ENCODE assay signal across 8 cellular contexts in the genomic region with DNA sequence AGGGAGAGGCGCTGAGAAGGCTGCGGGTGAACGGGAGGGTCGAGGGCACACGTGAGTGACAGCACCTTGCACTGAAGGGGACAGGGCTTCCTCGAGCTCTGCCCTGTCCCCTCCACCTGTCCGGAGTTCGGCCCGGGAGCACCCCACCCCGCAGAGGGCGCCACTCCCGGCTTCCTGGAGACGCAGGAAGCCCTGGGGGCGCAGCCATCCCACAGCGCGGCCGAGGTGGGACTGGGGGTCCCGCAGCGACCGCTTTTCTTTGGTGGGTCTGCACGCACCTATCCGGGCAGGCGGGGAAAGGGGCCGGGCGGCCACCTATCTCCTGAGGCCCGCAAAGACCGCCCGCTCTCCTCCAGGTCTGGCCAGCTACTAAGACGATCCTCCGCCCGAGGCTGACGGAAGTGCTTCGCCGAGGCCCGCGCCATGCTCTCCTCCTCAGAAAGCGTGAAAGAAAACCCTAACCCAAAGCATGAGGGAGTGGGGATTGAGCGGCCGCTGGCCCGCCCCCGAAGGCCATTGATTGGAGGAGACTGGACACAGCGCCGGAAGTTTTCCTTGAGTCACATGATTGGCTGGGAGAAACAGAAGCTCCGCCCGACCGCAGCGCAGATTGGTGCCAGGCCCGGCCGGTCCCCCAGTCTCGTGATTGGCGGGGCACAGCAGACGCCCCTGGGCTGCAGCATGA. TPM values are rescaled to one million over a fixed set of nuclear protein-coding genes. Genes with fewer than 3 reads are reported as not detected.
DNase-seq lines count a peak whose midpoint lies in the region; ATAC-seq and TF ChIP-seq lines count a peak whose summit lies in the region.

No MANE protein-coding gene starts in this region.

- TF ChIP-seq CTCF in WI38 (IDR thresholded peaks at IDR 0.05; ENCODE audit: low read depth, low read length) (no peak), spleen (IDR thresholded peaks at IDR 0.05 in 8 of 11, conservative IDR thresholded peaks at IDR 0.05 in 3 of 11) (peak in 6 of 11 experiments; percentile 4 to 47 (median 29))

- H3K9me3 ChIP-seq in spleen: no peaks in the 10 kb centered on the region

- peaks cover 15 to 42% (median 29%) of the 10 kb centered on the region in 6 donors for H3K4me1 ChIP-seq in spleen

- DNase-seq in ACHN (peak; percentile 99), NCI-H2196 (lab: John Stamatoyannopoulos, UW; ENCODE audit: unreplicated experiment) (peak; percentile 89), caudate nucleus (lab: John Stamatoyannopoulos, UW) (peak; percentile 61 to 98 (median 94)), inferior parietal cortex (ENCODE audit: extremely low spot score) (peak; percentile 95), spleen (peak; percentile 96)

- ATAC-seq in GM18867 (IDR thresholded peaks at IDR 0.05; ENCODE audit: unreplicated experiment): peak; percentile 89
- peak; percentile 91 for ATAC-seq in HG03103 (IDR thresholded peaks at IDR 0.05; ENCODE audit: low read depth, unreplicated experiment)

- peak in 2 of 3 donors; percentile 51 to 73 for TF ChIP-seq POLR2A in spleen (IDR thresholded peaks at IDR 0.05)

- no peaks in the 10 kb centered on the region for H3K27me3 ChIP-seq in spleen (replicated peaks in 1 of 7)

- intact Hi-C loops in spleen (cut with DNase I; ENCODE audit: low total_unique reads): loop anchor here (10.0 kb wide), 1 partner anchor 54 kb away; a partner anchor contains a TSS

- in situ Hi-C loops in ACHN (cut with HindIII; ENCODE audit: low pct_ligation_motif_present, low pct_unique_long_range_greater_than_20kb, low sequenced_read_pairs): no loop called here

- H3K36me3 ChIP-seq in spleen: peaks cover 0 to 84% (median 16%) of the 10 kb centered on the region in 6 donors

- H3K4me3 ChIP-seq in WI38 (ENCODE audit: low read depth, low read length) (peak overlapping the region; percentile 86), spleen (peak overlapping the region; percentile 60 to 90 (median 80))

- WGBS in spleen, 5 donors: 0 to 4% (median 3%) methylated on average over 21 to 52 of the region's 52 CpGs

- H3K27ac ChIP-seq in caudate nucleus (ENCODE audit: low read depth, low read length) (peak overlapping the region; percentile 64), spleen (peak overlapping the region; percentile 77 to 91 (median 88))

RNA-seq across cellular contexts. Expression of a gene that starts 34.4 kb away (rescaled TPM):
- total RNA-seq in spleen: 10 to 100 TPM; 26.1 to 33.7 (median 29.7) TPM
- 10 to 100 TPM; 13.3 to 21.1 (median 14.3) TPM for polyA plus RNA-seq in spleen

RNA-seq across cellular contexts. Expression of a gene that starts 57.8 kb away (rescaled TPM):
- 10 to 100 TPM; 33.1 to 66.9 (median 48.1) TPM for total RNA-seq in spleen
- 10 to 100 TPM in 1 of 3 donors, 1 to 10 TPM in 2; 5.2 to 16.5 (median 7.2) TPM for polyA plus RNA-seq in spleen

Comparison
In these comparisons a context has a peak if more than half of its experiments do, and no peak if none do; other contexts are left out.
1. Peak in every context shown above with its lines: DNase-seq, ATAC-seq, H3K4me3 ChIP-seq and H3K27ac ChIP-seq.